19 cellular contexts compared by ENCODE assay signal in the genomic region with DNA sequence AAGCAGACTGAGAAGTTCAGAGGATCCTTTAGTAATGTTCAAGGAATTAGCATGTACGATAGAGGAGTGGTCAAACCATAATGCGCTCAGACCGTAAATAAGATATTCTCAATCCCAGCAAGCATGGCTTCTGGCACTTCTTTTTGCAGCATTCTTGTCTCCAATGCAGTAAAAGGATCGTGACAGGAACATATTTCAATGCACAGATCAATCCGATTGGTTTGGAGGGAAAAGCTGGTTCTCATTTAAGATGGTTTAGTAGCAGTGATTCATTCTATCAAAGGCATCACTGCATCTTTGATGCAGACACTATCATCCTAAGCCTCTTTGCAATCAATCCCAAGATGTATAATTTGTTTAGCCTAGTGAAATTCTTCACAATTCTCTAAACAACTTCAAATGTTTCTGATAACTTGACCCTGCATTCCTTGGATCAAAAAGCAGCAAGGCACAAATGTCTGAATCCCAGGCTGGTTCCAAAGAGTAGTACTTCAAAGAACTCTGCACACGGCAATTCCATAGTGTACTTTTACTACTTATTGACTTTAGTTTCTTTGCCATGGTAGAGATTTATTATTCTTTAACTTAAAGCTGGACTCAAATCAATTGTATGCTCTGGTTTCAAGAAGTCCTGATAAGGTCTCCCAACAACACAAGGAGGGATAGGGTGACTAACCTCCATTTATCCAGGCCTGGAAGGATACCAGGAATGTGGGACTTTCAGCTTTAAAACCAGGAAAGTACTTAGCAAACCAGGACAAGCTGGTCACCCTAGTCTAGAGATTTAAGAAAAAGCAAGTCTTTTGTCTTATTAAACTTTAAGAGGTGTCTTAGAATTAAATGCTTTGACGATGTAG.
DNase-seq lines count a peak whose midpoint lies in the region; ATAC-seq and TF ChIP-seq lines count a peak whose summit lies in the region.
"Had no signal": no experiment of that assay in that cellular context is flagged by ENCODE, and none has a peak within 500 bp of the region (broad histone marks: within the 10 kb centered on the region; RNA-seq: fewer than 3 reads in every experiment).

No MANE protein-coding gene starts in this region.

- intact Hi-C loops in PC-3 (cut with micrococcal nuclease) = no loop called here
- intact Hi-C loops in natural killer cell (cut with micrococcal nuclease) = no loop called here

- no peaks in the 10 kb centered on the region for H3K27me3 Mint-ChIP-seq in natural killer cell (ENCODE audit: low read depth in 2 of 2)
- H3K27me3 Mint-ChIP-seq in activated naive CD4-positive, alpha-beta T cell treated with anti-CD3 and anti-CD28 coated beads, Interleukin-2, amount 10 ng/mL, durations not matched to agents 7 days and 5 days = no peaks in the 10 kb centered on the region

- TF ChIP-seq CTCF in PC-3 (conservative IDR thresholded peaks at IDR 0.05; ENCODE audit: low read depth, low read length) = no peak
- no peak for TF ChIP-seq CTCF in osteoblast (IDR thresholded peaks at IDR 0.05; ENCODE audit: extremely low read depth, low read depth, low read length)
- TF ChIP-seq CTCF in natural killer cell (IDR thresholded peaks at IDR 0.05) = no peak

- H3K9me3 Mint-ChIP-seq in natural killer cell = no peaks in the 10 kb centered on the region
- no peaks in the 10 kb centered on the region for H3K9me3 Mint-ChIP-seq in activated naive CD4-positive, alpha-beta T cell treated with anti-CD3 and anti-CD28 coated beads, Interleukin-2, amount 10 ng/mL, durations not matched to agents 7 days and 5 days

- H3K4me1 ChIP-seq in PC-3 (ENCODE audit: insufficient read depth, low read length) (peaks cover 14% of the 10 kb centered on the region), osteoblast (ENCODE audit: insufficient read depth, low read length) (peaks cover 32% of the 10 kb centered on the region)
- H3K4me1 ChIP-seq: esophagus squamous epithelium, heart right ventricle had no signal

- ATAC-seq in PC-3 (no peak), natural killer cell (no peak)
- ATAC-seq: heart right ventricle had no signal

- H3K4me2 ChIP-seq in PC-3 (ENCODE audit: low read length) = no peak overlapping the region
- H3K4me2 ChIP-seq in osteoblast (ENCODE audit: insufficient read depth, low read length) = no peak overlapping the region

- peaks cover 9% of the 10 kb centered on the region for H3K36me3 Mint-ChIP-seq in natural killer cell
- H3K36me3 Mint-ChIP-seq in activated naive CD4-positive, alpha-beta T cell treated with anti-CD3 and anti-CD28 coated beads, Interleukin-2, amount 10 ng/mL, durations not matched to agents 7 days and 5 days = peaks cover 2% of the 10 kb centered on the region

- no TSS peak for BruUV-seq in PC-3 (replicated peaks; lab: Mats Ljungman, UMichigan)

- no peaks in the 10 kb centered on the region for H3K27me3 ChIP-seq in PC-3 (ENCODE audit: low read length)
- no peaks in the 10 kb centered on the region for H3K27me3 ChIP-seq in osteoblast (ENCODE audit: insufficient read depth, low read length)
- H3K27me3 ChIP-seq: esophagus squamous epithelium, heart right ventricle, sigmoid colon had no signal

- H3F3A ChIP-seq in PC-3 (ENCODE audit: low read length, unreplicated experiment) = no peaks in the 10 kb centered on the region

- H2AFZ ChIP-seq in PC-3 (ENCODE audit: low read length) = no peak overlapping the region
- no peak overlapping the region for H2AFZ ChIP-seq in osteoblast (ENCODE audit: low read length)

- H3K4me3 ChIP-seq in PC-3 (ENCODE audit: low read length) = no peak overlapping the region
- H3K4me3 ChIP-seq in osteoblast (ENCODE audit: insufficient read depth, low read length) = no peak overlapping the region
- H3K4me3 ChIP-seq: esophagus squamous epithelium, heart right ventricle, sigmoid colon, SK-N-MC had no signal

- H3K9ac ChIP-seq in PC-3 (ENCODE audit: low read length) = no peak overlapping the region

- H3K27ac ChIP-seq in PC-3 (ENCODE audit: low read length) (no peak overlapping the region), osteoblast (ENCODE audit: low read depth, low read length) (peak overlapping the region; percentile 6)
- H3K27ac ChIP-seq: esophagus squamous epithelium, heart right ventricle, sigmoid colon, SK-N-MC had no signal

- POLR2A ChIA-PET in PC-3 (lab: Charles Lee; ENCODE audit: unreplicated experiment) = interaction anchor here (0.6 kb wide), 1 partner anchor 159 kb away, joined by 5 read pairs; no protein-coding TSS in a partner anchor

- H3K79me2 ChIP-seq in PC-3 (ENCODE audit: low read length) = no peaks in the 10 kb centered on the region
- H3K79me2 ChIP-seq in osteoblast (ENCODE audit: insufficient read depth, low read length) = no peaks in the 10 kb centered on the region

- H3K36me3 ChIP-seq in PC-3 (ENCODE audit: low read depth, low read length) (no peaks in the 10 kb centered on the region), osteoblast (ENCODE audit: insufficient read depth, low read length) (no peaks in the 10 kb centered on the region)
- H3K36me3 ChIP-seq: esophagus squamous epithelium, heart right ventricle, sigmoid colon had no signal

- peaks cover 35 to 44% of the 10 kb centered on the region in 2 donors for H3K4me1 Mint-ChIP-seq in natural killer cell
- H3K4me1 Mint-ChIP-seq in activated naive CD4-positive, alpha-beta T cell treated with anti-CD3 and anti-CD28 coated beads, Interleukin-2, amount 10 ng/mL, durations not matched to agents 7 days and 5 days = no peaks in the 10 kb centered on the region

- H4K20me1 ChIP-seq in PC-3 (ENCODE audit: low read length) = no peaks in the 10 kb centered on the region
- H4K20me1 ChIP-seq in osteoblast (ENCODE audit: insufficient read depth, low read length) = no peaks in the 10 kb centered on the region

- H3K27ac Mint-ChIP-seq in natural killer cell = no peak overlapping the region
- H3K27ac Mint-ChIP-seq in activated naive CD4-positive, alpha-beta T cell treated with anti-CD3 and anti-CD28 coated beads, Interleukin-2, amount 10 ng/mL, durations not matched to agents 7 days and 5 days = no peak overlapping the region

- DNase-seq in ELF-1 (ENCODE audit: low read depth, low spot score) = peak; percentile 39
- peak; percentile 39 for DNase-seq in PC-3
- DNase-seq in hepatic stellate cell (ENCODE audit: low spot score) = peak; percentile 34
- DNase-seq in osteoblast (ENCODE audit: insufficient read length, low spot score, missing footprints) = peak; percentile 48
- DNase-seq in NCI-H1105 (lab: John Stamatoyannopoulos, UW) = no peak
- no peak for DNase-seq in SIG-M5 treated with dmso at 0.1 percent for 504 hours (lab: John Stamatoyannopoulos, UW; ENCODE audit: unreplicated experiment)
- no peak for DNase-seq in natural killer cell
- DNase-seq in activated naive CD4-positive, alpha-beta T cell treated with anti-CD3 and anti-CD28 coated beads, Interleukin-2, amount 10 ng/mL, durations not matched to agents 7 days and 5 days = no peak
- DNase-seq: activated CD4-positive, alpha-beta T cell treated with anti-CD3 and anti-CD28 coated beads for 4 hours; activated naive CD4-positive, alpha-beta T cell; COR-L47; esophagus squamous epithelium; heart right ventricle; KBM-7; midbrain; NCI-H1048; occipital lobe; sigmoid colon had no signal

- H3K9me3 ChIP-seq in PC-3 (ENCODE audit: low read length) (no peaks in the 10 kb centered on the region), osteoblast (ENCODE audit: low read depth, low read length) (no peaks in the 10 kb centered on the region)
- H3K9me3 ChIP-seq: esophagus squamous epithelium, heart right ventricle, sigmoid colon had no signal

- H3K4me3 Mint-ChIP-seq in natural killer cell = no peak overlapping the region
- H3K4me3 Mint-ChIP-seq in activated naive CD4-positive, alpha-beta T cell treated with anti-CD3 and anti-CD28 coated beads, Interleukin-2, amount 10 ng/mL, durations not matched to agents 7 days and 5 days = no peak overlapping the region

- H3K9me2 ChIP-seq in PC-3 (replicated peaks; ENCODE audit: low read length) = no peaks in the 10 kb centered on the region

- CTCF ChIA-PET in PC-3 (lab: Charles Lee) = no interaction called here
- CTCF ChIA-PET in activated naive CD4-positive, alpha-beta T cell treated with anti-CD3 and anti-CD28 coated beads, Interleukin-2, amount 10 ng/mL, durations not matched to agents 7 days and 5 days (lab: Charles Lee) = interaction anchor here (0.5 kb wide), 1 partner anchor 268 kb away, joined by 4 read pairs; no protein-coding TSS in a partner anchor

Comparison
In these comparisons a context has a peak if more than half of its experiments do, and no peak if none do; other contexts are left out.
1. DNase-seq: peak in ELF-1 (single experiment), PC-3 (single experiment), hepatic stellate cell (single experiment) and osteoblast (single experiment); none in NCI-H1105 (single experiment), SIG-M5 treated with dmso at 0.1 percent for 504 hours (single experiment), natural killer cell (single experiment) and activated naive CD4-positive, alpha-beta T cell treated with anti-CD3 and anti-CD28 coated beads, Interleukin-2, amount 10 ng/mL, durations not matched to agents 7 days and 5 days (single experiment).